In genomic region chr5:138438724-138439536, GRCh38 we compare ENCODE assay signal across 1 cellular context.
TF ChIP-seq lines count a peak whose summit lies in the region.

REEP2 (plus strand) TSS chr5:138439057; CDS start chr5:138439209, 152 bp downstream.

TF ChIP-seq in HepG2, 621 proteins besides CTCF, POLR2A, EP300 and RAD21 (continued from another document):
- no peak for TF ChIP-seq ZNF639 (CRISPR knock-in tag; conservative IDR thresholded peaks at IDR 0.05)
- peak; percentile 13; the same call in 1 of the 3 replicates for TF ChIP-seq MXI1 (IDR thresholded peaks at IDR 0.05; ENCODE audit: borderline replicate concordance, low read depth, low read length)
- TF ChIP-seq GABPB1 (CRISPR knock-in tag; IDR thresholded peaks at IDR 0.05), result no peak
- TF ChIP-seq SNAPC2 (CRISPR knock-in tag; IDR thresholded peaks at IDR 0.05), result no peak
- peak; percentile 34 for TF ChIP-seq HNRNPLL (IDR thresholded peaks at IDR 0.05; ENCODE audit: low read depth, low read length, poor library complexity, severe bottlenecking)
- TF ChIP-seq TFDP1 (CRISPR knock-in tag; IDR thresholded peaks at IDR 0.05; ENCODE audit: borderline replicate concordance), result no peak
- TF ChIP-seq ZNF18 (CRISPR knock-in tag; IDR thresholded peaks at IDR 0.05; ENCODE audit: insufficient replicate concordance), result no peak
- TF ChIP-seq ZNF501 (CRISPR knock-in tag; IDR thresholded peaks at IDR 0.05), result no peak
- no peak for TF ChIP-seq TOE1 (CRISPR knock-in tag; IDR thresholded peaks at IDR 0.05)
- no peak for TF ChIP-seq KDM6A (CRISPR knock-in tag; IDR thresholded peaks at IDR 0.05; ENCODE audit: low read depth)
- TF ChIP-seq ZNF574 (CRISPR knock-in tag; IDR thresholded peaks at IDR 0.05), result 0 out of 2 replicates have a peak, but pooled peaks have one; percentile 12
- TF ChIP-seq ZNF850 (CRISPR knock-in tag; conservative IDR thresholded peaks at IDR 0.05), result no peak
- no peak for TF ChIP-seq ZNF180 (CRISPR knock-in tag; IDR thresholded peaks at IDR 0.05; ENCODE audit: borderline replicate concordance, low read depth)
- no peak for TF ChIP-seq ZNF282 (IDR thresholded peaks at IDR 0.05; ENCODE audit: partially characterized antibody)
- no peak for TF ChIP-seq EED (CRISPR knock-in tag; IDR thresholded peaks at IDR 0.05)
- no peak for TF ChIP-seq ZNF354B (CRISPR knock-in tag; IDR thresholded peaks at IDR 0.05)
- TF ChIP-seq ZNF577 (CRISPR knock-in tag; IDR thresholded peaks at IDR 0.05; ENCODE audit: borderline replicate concordance, low read depth), result no peak
- TF ChIP-seq ZNF138 (CRISPR knock-in tag; IDR thresholded peaks at IDR 0.05; ENCODE audit: low read depth), result no peak
- no peak for TF ChIP-seq ZNF296 (CRISPR knock-in tag; conservative IDR thresholded peaks at IDR 0.05)
- no peak for TF ChIP-seq ZNF672 (CRISPR knock-in tag; IDR thresholded peaks at IDR 0.05)
- peak; percentile 34; the same call in 1 of the 2 replicates for TF ChIP-seq KDM2A (CRISPR knock-in tag; IDR thresholded peaks at IDR 0.05; ENCODE audit: borderline replicate concordance, low read depth)
- TF ChIP-seq ISL2 (CRISPR knock-in tag; IDR thresholded peaks at IDR 0.05), result no peak
- no peak for TF ChIP-seq SIX4 (CRISPR knock-in tag; IDR thresholded peaks at IDR 0.05)
- TF ChIP-seq ZNF530 (CRISPR knock-in tag; IDR thresholded peaks at IDR 0.05; ENCODE audit: low read depth), result no peak
- no peak for TF ChIP-seq PCBP2 (optimal IDR thresholded peaks at IDR 0.05; ENCODE audit: low read depth, low read length, poor library complexity, severe bottlenecking)
- no peak for TF ChIP-seq ZNF234 (CRISPR knock-in tag; conservative IDR thresholded peaks at IDR 0.05)
